11 cellular contexts compared by ENCODE assay signal in the genomic region with DNA sequence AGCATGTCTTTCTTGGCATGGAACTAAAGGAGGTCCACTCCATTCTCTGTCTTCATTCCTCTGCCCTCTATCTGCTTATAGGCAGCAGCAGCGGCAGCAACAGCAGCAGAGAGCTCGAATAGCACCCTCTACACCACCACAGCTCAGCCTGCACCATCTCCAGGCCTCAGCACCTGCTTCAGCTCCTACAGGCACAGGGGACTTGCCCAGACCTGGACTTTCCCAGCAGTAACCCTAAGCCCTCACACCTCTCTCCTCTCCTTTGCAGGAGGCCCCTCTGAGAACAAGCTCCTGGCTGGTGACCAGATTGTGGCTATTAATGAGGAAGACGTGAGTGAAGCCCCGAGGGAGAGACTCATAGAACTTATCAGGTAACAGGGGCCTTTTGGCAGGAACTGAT.
"Had no signal": no experiment of that assay in that cellular context is flagged by ENCODE, and none has a peak within 500 bp of the region (broad histone marks: within the 10 kb centered on the region; RNA-seq: fewer than 3 reads in every experiment).

No MANE protein-coding gene starts in this region.

- H3K4me3 Mint-ChIP-seq: GM23338, H9, HFFc6 had no signal

- DNase-seq: GM23248, GOT3, H7, H9, HCEC 1CT, HFFc6 had no signal

- H3K4me1 ChIP-seq: HAP-1 had no signal

- H3K4me2 ChIP-seq: GM23338 had no signal

- H2AFZ ChIP-seq: GM23248, GM23338 had no signal

- H3K4me1 Mint-ChIP-seq: GM23338, H9 had no signal

- H3K4me3 ChIP-seq: GM23248, GM23338, HAP-1 had no signal

- H3K36me3 ChIP-seq: HAP-1 had no signal

- ATAC-seq: GM23338, HCT116 had no signal

- H3K27ac ChIP-seq: GM23248 had no signal

- H3K9me3 Mint-ChIP-seq: GM23338, HFFc6 had no signal

- H3K27ac Mint-ChIP-seq: GM23338, H9, HFFc6 had no signal

- FAIRE-seq: H1, H54 had no signal

- H3K9me3 ChIP-seq: HAP-1 had no signal

- H3K9ac ChIP-seq: GM23248 had no signal
